18 cellular contexts compared by ENCODE assay signal in genomic region chr9:135154050-135154570, GRCh38.
DNase-seq lines count a peak whose midpoint lies in the region; ATAC-seq, FAIRE-seq and TF ChIP-seq lines count a peak whose summit lies in the region.
"Had no signal": no experiment of that assay in that cellular context is flagged by ENCODE, and none has a peak within 500 bp of the region (broad histone marks: within the 10 kb centered on the region; RNA-seq: fewer than 3 reads in every experiment).

No MANE protein-coding gene starts in this region.

- TF ChIP-seq RAD21 in HepG2 (CRISPR knock-in tag; IDR thresholded peaks at IDR 0.05) = no peak

- 2% methylated on average over 7 of the region's 11 CpGs for WGBS in HepG2 (ENCODE audit: low lambda C conversion rate)
- WGBS in right lobe of liver (ENCODE audit: insufficient coverage, low coverage, low lambda C conversion rate, missing lambda C conversion rate) = 69% methylated on average over 7 of the region's 11 CpGs
- 92 to 93% methylated on average over 5 to 11 of the region's 11 CpGs for WGBS in endodermal cell (ENCODE audit: insufficient coverage in 1 of 2, insufficient read length in 1 of 2), 2 experiments

- in situ Hi-C loops in HepG2 (cut with HindIII; ENCODE audit: extremely low pct_ligation_motif_present, low pct_unique_long_range_greater_than_20kb) = no loop called here

- ATAC-seq in HepG2 (no peak), right lobe of liver (no peak), GM21825 (IDR thresholded peaks at IDR 0.05; ENCODE audit: unreplicated experiment) (no peak)
- ATAC-seq in activated CD8-positive, alpha-beta memory T cell treated with anti-CD3 and anti-CD28 coated beads, Interleukin-2, amount 10 ng/mL, durations not matched to agents 7 days and 5 days = no peak

- TF ChIP-seq CTCF in HepG2 (CRISPR knock-in tag; IDR thresholded peaks at IDR 0.05) = no peak
- no peak for TF ChIP-seq CTCF in right lobe of liver (IDR thresholded peaks at IDR 0.05)
- TF ChIP-seq CTCF in endodermal cell (conservative IDR thresholded peaks at IDR 0.05) = no peak

- DNase-seq in HepG2 (ENCODE audit: low spot score) (no peak), right lobe of liver (no peak), RPMI8226 (peak; percentile 53), endodermal cell (no peak), NCI-H2081 treated with DMSO at 0.1 percent for 48 hours (lab: John Stamatoyannopoulos, UW) (no peak)
- no peak for DNase-seq in activated CD8-positive, alpha-beta memory T cell treated with anti-CD3 and anti-CD28 coated beads, Interleukin-2, amount 10 ng/mL, durations not matched to agents 7 days and 5 days
- DNase-seq: ACHN; BE2C; C1 segment of cervical spinal cord; CD4-positive, alpha-beta T cell; DMS153; DMS79; GDM1; GOT3; H9 had no signal

- H3K9ac ChIP-seq in HepG2 (ENCODE audit: insufficient read depth, low read depth, low read length) (no peak overlapping the region), endodermal cell (ENCODE audit: extremely low read depth, low read length, poor library complexity, severe bottlenecking) (no peak overlapping the region)

- no peak overlapping the region for H2AFZ ChIP-seq in HepG2 (ENCODE audit: low read length)

- POLR2A ChIA-PET in HepG2 (lab: Yijun Ruan, JAX) = no interaction called here

- BruUV-seq in HepG2 (replicated peaks; lab: Mats Ljungman, UMichigan) = no TSS peak

- intact Hi-C loops in HepG2 (cut with micrococcal nuclease; ENCODE audit: unreplicated experiment) = no loop called here
- intact Hi-C loops in right lobe of liver (cut with DNase I) = no loop called here

- H3K9me3 Mint-ChIP-seq in endodermal cell = peaks cover 17% of the 10 kb centered on the region
- H3K9me3 Mint-ChIP-seq in activated CD8-positive, alpha-beta memory T cell treated with anti-CD3 and anti-CD28 coated beads, Interleukin-2, amount 10 ng/mL, durations not matched to agents 7 days and 5 days (ENCODE audit: low read depth) = no peaks in the 10 kb centered on the region
- H3K9me3 Mint-ChIP-seq: CD4-positive, alpha-beta T cell had no signal

- H3K4me1 ChIP-seq in HepG2 (ENCODE audit: insufficient read depth, low read length) (no peaks in the 10 kb centered on the region), right lobe of liver (no peaks in the 10 kb centered on the region), endodermal cell (ENCODE audit: control insufficient read depth, insufficient read depth, low read length) (no peaks in the 10 kb centered on the region)

- H3K79me2 ChIP-seq in HepG2 (ENCODE audit: insufficient read depth, low read length) = no peaks in the 10 kb centered on the region

- no peaks in the 10 kb centered on the region for H3K36me3 Mint-ChIP-seq in endodermal cell (ENCODE audit: low read depth)
- no peaks in the 10 kb centered on the region for H3K36me3 Mint-ChIP-seq in activated CD8-positive, alpha-beta memory T cell treated with anti-CD3 and anti-CD28 coated beads, Interleukin-2, amount 10 ng/mL, durations not matched to agents 7 days and 5 days

- H3K27ac Mint-ChIP-seq in endodermal cell = no peak overlapping the region
- H3K27ac Mint-ChIP-seq in activated CD8-positive, alpha-beta memory T cell treated with anti-CD3 and anti-CD28 coated beads, Interleukin-2, amount 10 ng/mL, durations not matched to agents 7 days and 5 days = no peak overlapping the region
- H3K27ac Mint-ChIP-seq: CD4-positive, alpha-beta T cell had no signal

- H3K9me3 ChIP-seq in HepG2 (ENCODE audit: low read length) = no peaks in the 10 kb centered on the region
- no peaks in the 10 kb centered on the region for H3K9me3 ChIP-seq in right lobe of liver
- H3K9me3 ChIP-seq in endodermal cell (ENCODE audit: control insufficient read depth, low read length) = no peaks in the 10 kb centered on the region
- H3K9me3 ChIP-seq: BE2C had no signal

- no peak for TF ChIP-seq EP300 in HepG2 (IDR thresholded peaks at IDR 0.05; ENCODE audit: low read depth in 2 of 2, low read length in 2 of 2)
- TF ChIP-seq EP300 in HepG2 (CRISPR knock-in tag; IDR thresholded peaks at IDR 0.05; ENCODE audit: borderline replicate concordance) = no peak

- TF ChIP-seq POLR2A in HepG2 (IDR thresholded peaks at IDR 0.05; ENCODE audit: insufficient read depth in 1 of 2, low read depth in 2 of 2, low read length in 2 of 2) = no peak
- TF ChIP-seq POLR2A in right lobe of liver (IDR thresholded peaks at IDR 0.05) = no peak

- H3K27me3 ChIP-seq in HepG2 (ENCODE audit: control insufficient read depth in 1 of 2, insufficient read depth in 2 of 2, low read length in 2 of 2) (peaks cover 1 to 25% of the 10 kb centered on the region in 2 experiments; a peak in 2 of 5 replicates), right lobe of liver (no peaks in the 10 kb centered on the region), endodermal cell (ENCODE audit: control insufficient read depth, insufficient read depth, low read length, poor library complexity, severe bottlenecking) (no peaks in the 10 kb centered on the region)
- H3K27me3 ChIP-seq: BE2C had no signal

- no peaks in the 10 kb centered on the region for H3K36me3 ChIP-seq in HepG2 (replicated peaks in 1 of 2; ENCODE audit: control insufficient read depth in 1 of 2, insufficient read depth in 2 of 2, low read length in 2 of 2)
- H3K36me3 ChIP-seq in right lobe of liver = no peaks in the 10 kb centered on the region
- H3K36me3 ChIP-seq in endodermal cell (ENCODE audit: control insufficient read depth, insufficient read depth, low read length) = no peaks in the 10 kb centered on the region
- H3K36me3 ChIP-seq: BE2C had no signal

- H4K20me1 ChIP-seq in HepG2 (ENCODE audit: insufficient read depth, low read length) = peaks cover 4% of the 10 kb centered on the region; the same call in 1 of the 2 replicates

- no peaks in the 10 kb centered on the region for H3K4me1 Mint-ChIP-seq in endodermal cell
- H3K4me1 Mint-ChIP-seq in activated CD8-positive, alpha-beta memory T cell treated with anti-CD3 and anti-CD28 coated beads, Interleukin-2, amount 10 ng/mL, durations not matched to agents 7 days and 5 days = no peaks in the 10 kb centered on the region

- H3K27ac ChIP-seq in HepG2 (ENCODE audit: extremely low read length, insufficient read depth, low read length) (no peak overlapping the region), right lobe of liver (no peak overlapping the region), endodermal cell (ENCODE audit: low read depth, low read length) (peak overlapping the region; percentile 47)

- peaks cover 15% of the 10 kb centered on the region for H3K27me3 Mint-ChIP-seq in endodermal cell (ENCODE audit: insufficient read depth)
- H3K27me3 Mint-ChIP-seq in activated CD8-positive, alpha-beta memory T cell treated with anti-CD3 and anti-CD28 coated beads, Interleukin-2, amount 10 ng/mL, durations not matched to agents 7 days and 5 days = no peaks in the 10 kb centered on the region

- no peak overlapping the region for H3K4me2 ChIP-seq in HepG2 (ENCODE audit: low read depth, low read length)

- CTCF ChIA-PET in HepG2 (lab: Yijun Ruan, JAX; ENCODE audit: low intra/inter-chr PET ratio, low total read pairs) = no interaction called here
- CTCF ChIA-PET in activated CD8-positive, alpha-beta memory T cell treated with anti-CD3 and anti-CD28 coated beads, Interleukin-2, amount 10 ng/mL, durations not matched to agents 7 days and 5 days (lab: Charles Lee) = no interaction called here

- no peak overlapping the region for H3K4me3 Mint-ChIP-seq in endodermal cell
- H3K4me3 Mint-ChIP-seq in activated CD8-positive, alpha-beta memory T cell treated with anti-CD3 and anti-CD28 coated beads, Interleukin-2, amount 10 ng/mL, durations not matched to agents 7 days and 5 days = no peak overlapping the region
- H3K4me3 Mint-ChIP-seq: CD4-positive, alpha-beta T cell; H9 had no signal

- FAIRE-seq in HepG2 (lab: Jason Lieb, UNC) = no peak
- FAIRE-seq: GM12892, GM18507 had no signal

- H3K4me3 ChIP-seq in HepG2 (replicated peaks in 1 of 3; ENCODE audit: insufficient read depth in 1 of 3, low read depth in 2 of 3, low read length in 3 of 3) (no peak overlapping the region), right lobe of liver (no peak overlapping the region), endodermal cell (ENCODE audit: low read length) (no peak overlapping the region)

TF ChIP-seq in HepG2, 621 proteins besides CTCF, POLR2A, EP300 and RAD21:
- TF ChIP-seq GATAD2A (CRISPR knock-in tag; IDR thresholded peaks at IDR 0.05) (no peak), MNT (IDR thresholded peaks at IDR 0.05) (peak; percentile 65), ZBTB25 (CRISPR knock-in tag; IDR thresholded peaks at IDR 0.05) (no peak), MBD4 (IDR thresholded peaks at IDR 0.05; ENCODE audit: borderline replicate concordance, low read length) (no peak)
